Comparison of ENCODE assay signal across 7 cellular contexts in the genomic region with DNA sequence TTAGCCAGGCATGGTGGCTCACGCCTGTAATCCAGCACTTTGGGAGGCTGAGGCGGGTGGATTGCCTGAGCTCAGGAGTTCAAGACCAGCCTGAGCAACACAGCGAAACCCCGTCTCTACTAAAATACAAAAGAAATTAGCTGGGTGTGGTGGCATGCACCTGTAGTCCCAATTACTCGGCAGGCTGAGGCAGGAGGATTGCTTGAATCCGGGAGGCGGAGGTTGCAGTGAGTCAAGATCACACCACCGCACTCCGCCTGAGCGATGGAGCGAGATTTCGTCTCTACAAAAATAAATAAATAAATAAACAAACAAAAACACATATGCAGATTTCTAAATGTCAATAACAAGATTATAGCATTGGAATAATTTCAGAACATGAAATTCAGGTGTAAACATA. TPM values are rescaled to one million over a fixed set of nuclear protein-coding genes. Genes with fewer than 3 reads are reported as not detected.
"Had no signal": no experiment of that assay in that cellular context is flagged by ENCODE, and none has a peak within 500 bp of the region (broad histone marks: within the 10 kb centered on the region; RNA-seq: fewer than 3 reads in every experiment).

No MANE protein-coding gene starts in this region.

RNA-seq across cellular contexts. Expression of a gene that starts 58.6 kb away (rescaled TPM):
- total RNA-seq: PC-3, PC-9, Right ventricle myocardium superior, RPMI7951, SJSA1, T-cell had no signal
- polyA plus RNA-seq: SK-N-SH had no signal
